21 cellular contexts compared by ENCODE assay signal in the genomic region with DNA sequence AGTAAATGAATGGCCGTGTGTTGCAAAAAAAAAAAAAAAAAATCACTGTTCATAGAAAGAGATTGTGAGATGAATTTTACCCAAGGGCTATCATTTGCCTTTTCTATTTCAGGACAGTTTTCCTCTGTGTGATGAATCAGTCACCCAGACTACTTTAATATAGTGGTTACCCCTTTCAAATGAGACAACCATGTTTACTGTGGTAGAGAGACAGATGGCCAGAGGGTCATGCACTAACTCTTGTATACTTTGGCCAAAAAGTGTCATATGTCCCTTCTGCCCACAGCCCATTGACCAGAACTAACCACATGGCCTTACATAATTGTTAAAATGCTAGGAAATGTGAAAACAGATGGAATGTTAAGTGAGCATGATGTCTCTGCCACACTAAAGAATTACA.
DNase-seq lines count a peak whose midpoint lies in the region; ATAC-seq lines count a peak whose summit lies in the region.
"Had no signal": no experiment of that assay in that cellular context is flagged by ENCODE, and none has a peak within 500 bp of the region (broad histone marks: within the 10 kb centered on the region; RNA-seq: fewer than 3 reads in every experiment).

No MANE protein-coding gene starts in this region.

- no peak for ATAC-seq in HG03469 (IDR thresholded peaks at IDR 0.05; ENCODE audit: unreplicated experiment)
- ATAC-seq: HCT116 had no signal

- DNase-seq in DMS 273 treated with DMSO at 0.1 percent for 48 hours (lab: John Stamatoyannopoulos, UW) (peak; percentile 74), NCI-H524 treated with DMSO at 0.1 percent for 48 hours (lab: John Stamatoyannopoulos, UW) (peak; percentile 32), foreskin melanocyte (peak; percentile 91), myocyte (ENCODE audit: low read depth) (peak; percentile 0), ecto neural progenitor cell (ENCODE audit: low spot score) (no peak)
- no peak for DNase-seq in activated CD8-positive, alpha-beta memory T cell treated with anti-CD3 and anti-CD28 coated beads, Interleukin-2, amount 50 U/mL, for 4 hours
- DNase-seq: ACHN; BE2C; C1 segment of cervical spinal cord; CD4-positive, CD25-positive, alpha-beta regulatory T cell; CD8-positive, alpha-beta memory T cell; COR-L47; DMS153; DMS79; GDM1; GOT3; H7; HFFc6; IMR-90 had no signal

Comparison
In these comparisons a context has a peak if more than half of its experiments do, and no peak if none do; other contexts are left out.
1. DNase-seq: peak in DMS 273 treated with DMSO at 0.1 percent for 48 hours (single experiment), NCI-H524 treated with DMSO at 0.1 percent for 48 hours (single experiment), foreskin melanocyte (single experiment) and myocyte (single experiment); none in activated CD8-positive, alpha-beta memory T cell treated with anti-CD3 and anti-CD28 coated beads, Interleukin-2, amount 50 U/mL, for 4 hours (single experiment) and ecto neural progenitor cell (single experiment).